ENCODE assay signal across 1 cellular context in genomic region chr1:52142220-52143153, GRCh38.
TF ChIP-seq lines count a peak whose summit lies in the region.

No MANE protein-coding gene starts in this region.

TF ChIP-seq in K562, 482 proteins besides CTCF, POLR2A, EP300 and RAD21 (continued from another document and continues in another):
- peak; percentile 28; the same call in 1 of the 2 replicates for TF ChIP-seq GTF2E2 (tag; IDR thresholded peaks at IDR 0.05)
- 0 out of 2 replicates have a peak, but pooled peaks have one; percentile 50 for TF ChIP-seq ARID3B (CRISPR knock-in tag; IDR thresholded peaks at IDR 0.05; ENCODE audit: borderline replicate concordance)
- TF ChIP-seq CCAR2 (IDR thresholded peaks at IDR 0.05; ENCODE audit: low read depth, low read length): no peak
- peak; percentile 24; the same call in 1 of the 2 replicates for TF ChIP-seq ZC3H4 (CRISPR knock-in tag; IDR thresholded peaks at IDR 0.05; ENCODE audit: borderline replicate concordance)
- 0 out of 2 replicates have a peak, but pooled peaks have one; percentile 26 for TF ChIP-seq BCOR (IDR thresholded peaks at IDR 0.05)
- peak; percentile 12 for TF ChIP-seq MAX (CRISPR knock-in tag; IDR thresholded peaks at IDR 0.05)
- TF ChIP-seq JUN (IDR thresholded peaks at IDR 0.05; ENCODE audit: borderline replicate concordance, low read depth, low read length): no peak
- peak; percentile 70; the same call in 1 of the 2 replicates for TF ChIP-seq JUN (CRISPR knock-in tag; IDR thresholded peaks at IDR 0.05; ENCODE audit: borderline replicate concordance)
- TF ChIP-seq PRPF4 (IDR thresholded peaks at IDR 0.05; ENCODE audit: insufficient read depth, low read depth, low read length, poor library complexity, severe bottlenecking): peak; percentile 44
- peak; percentile 71; the same call in 1 of the 2 replicates for TF ChIP-seq BRD4 (IDR thresholded peaks at IDR 0.05)
- peak; percentile 50; the same call in 1 of the 2 replicates for TF ChIP-seq FOXP4 (CRISPR knock-in tag; IDR thresholded peaks at IDR 0.05; ENCODE audit: borderline replicate concordance)
- TF ChIP-seq HOXB6 (CRISPR knock-in tag; IDR thresholded peaks at IDR 0.05; ENCODE audit: borderline replicate concordance): no peak
- TF ChIP-seq HDAC2 (IDR thresholded peaks at IDR 0.05): peak; percentile 48; the same call in 1 of the 2 replicates
- TF ChIP-seq ZNF583 (CRISPR knock-in tag; IDR thresholded peaks at IDR 0.05): no peak; the same call in 1 of the 2 replicates
- no peak for TF ChIP-seq ETS1 (conservative IDR thresholded peaks at IDR 0.05; ENCODE audit: control insufficient read depth, low read depth, low read length)
- 0 out of 2 replicates have a peak, but pooled peaks have one; percentile 0 for TF ChIP-seq NR1H2 (CRISPR knock-in tag; IDR thresholded peaks at IDR 0.05)
- TF ChIP-seq MIER1 (IDR thresholded peaks at IDR 0.05; ENCODE audit: low read depth): no peak
- TF ChIP-seq CREM (IDR thresholded peaks at IDR 0.05; ENCODE audit: low read depth): 0 out of 2 replicates have a peak, but pooled peaks have one; percentile 21
- 0 out of 2 replicates have a peak, but pooled peaks have one; percentile 18 for TF ChIP-seq ATF2 (CRISPR knock-in tag; IDR thresholded peaks at IDR 0.05)
- no peak for TF ChIP-seq NFE2 (IDR thresholded peaks at IDR 0.05; ENCODE audit: low read depth)
- TF ChIP-seq NR2F6 (CRISPR knock-in tag; IDR thresholded peaks at IDR 0.05): 0 out of 2 replicates have a peak, but pooled peaks have one; percentile 23
- peak; percentile 41; the same call in 1 of the 2 replicates for TF ChIP-seq MTA3 (IDR thresholded peaks at IDR 0.05; ENCODE audit: borderline replicate concordance)
- TF ChIP-seq RREB1 (CRISPR knock-in tag; IDR thresholded peaks at IDR 0.05): peak; percentile 66; the same call in 1 of the 2 replicates
- TF ChIP-seq HDAC1 (IDR thresholded peaks at IDR 0.05): 0 out of 4 replicates have a peak, but pooled peaks of 1 of the 2 experiments have one; percentile 41
- TF ChIP-seq RBM34 (IDR thresholded peaks at IDR 0.05; ENCODE audit: borderline replicate concordance, insufficient read depth, low read length): 0 out of 2 replicates have a peak, but pooled peaks have one; percentile 69
- TF ChIP-seq GABPB1 (CRISPR knock-in tag; IDR thresholded peaks at IDR 0.05): peak; percentile 39; the same call in 1 of the 2 replicates
- TF ChIP-seq PHF21A (IDR thresholded peaks at IDR 0.05; ENCODE audit: borderline replicate concordance, low read depth): 0 out of 2 replicates have a peak, but pooled peaks have one; percentile 15
- TF ChIP-seq RB1 (IDR thresholded peaks at IDR 0.05; ENCODE audit: low read depth): 0 out of 2 replicates have a peak, but pooled peaks have one; percentile 5
- TF ChIP-seq ZNF444 (CRISPR knock-in tag; IDR thresholded peaks at IDR 0.05): no peak
- peak; percentile 80 for TF ChIP-seq RBBP5 (IDR thresholded peaks at IDR 0.05; ENCODE audit: borderline replicate concordance, insufficient read depth, low read length, poor library complexity, severe bottlenecking)
- 0 out of 2 replicates have a peak, but pooled peaks have one; percentile 34 for TF ChIP-seq SRSF3 (IDR thresholded peaks at IDR 0.05; ENCODE audit: insufficient read depth, low read length)
- 0 out of 2 replicates have a peak, but pooled peaks have one; percentile 9 for TF ChIP-seq ZKSCAN1 (IDR thresholded peaks at IDR 0.05; ENCODE audit: low read depth, low read length)
- no peak for TF ChIP-seq TAF1 (IDR thresholded peaks at IDR 0.05; ENCODE audit: control insufficient read depth, extremely low read depth, insufficient read depth, low read length, severe bottlenecking)
- TF ChIP-seq TARDBP (IDR thresholded peaks at IDR 0.05): 0 out of 2 replicates have a peak, but pooled peaks have one; percentile 57
- peak; percentile 62 for TF ChIP-seq KDM5B (IDR thresholded peaks at IDR 0.05; ENCODE audit: insufficient replicate concordance, low read depth, low read length)
- no peak for TF ChIP-seq HDAC3 (IDR thresholded peaks at IDR 0.05; ENCODE audit: borderline replicate concordance, partially characterized antibody)
- TF ChIP-seq TAL1 (IDR thresholded peaks at IDR 0.05): no peak
- TF ChIP-seq ZBTB1 (CRISPR knock-in tag; IDR thresholded peaks at IDR 0.05; ENCODE audit: borderline replicate concordance, low read depth): peak; percentile 92
- TF ChIP-seq HNRNPL (IDR thresholded peaks at IDR 0.05; ENCODE audit: low read depth, low read length): 0 out of 2 replicates have a peak, but pooled peaks have one; percentile 12
- TF ChIP-seq SAP30 (IDR thresholded peaks at IDR 0.05; ENCODE audit: borderline replicate concordance, insufficient read depth, low read depth, low read length, poor library complexity, severe bottlenecking): peak; percentile 29
- no peak for TF ChIP-seq STAT6 (CRISPR knock-in tag; IDR thresholded peaks at IDR 0.05)
- peak in 1 of 2 experiments; percentile 48; a peak in 2 of 4 replicates for TF ChIP-seq NONO (IDR thresholded peaks at IDR 0.05; ENCODE audit: low read depth in 2 of 2, low read length in 1 of 2)
- TF ChIP-seq CBX1 (IDR thresholded peaks at IDR 0.05; ENCODE audit: low read depth): 0 out of 2 replicates have a peak, but pooled peaks have one; percentile 10
- TF ChIP-seq MXI1 (IDR thresholded peaks at IDR 0.05; ENCODE audit: low read depth, low read length): no peak
- peak; percentile 49; the same call in 1 of the 2 replicates for TF ChIP-seq EP400 (IDR thresholded peaks at IDR 0.05)
- no peak for TF ChIP-seq SMAD2 (IDR thresholded peaks at IDR 0.05; ENCODE audit: low read depth, low read length)
- TF ChIP-seq PHF8 (IDR thresholded peaks at IDR 0.05; ENCODE audit: borderline replicate concordance, low read length): peak; percentile 90; the same call in 1 of the 2 replicates
- TF ChIP-seq VEZF1 (CRISPR knock-in tag; IDR thresholded peaks at IDR 0.05): peak; percentile 59
